8 cellular contexts compared by ENCODE assay signal in the genomic region with DNA sequence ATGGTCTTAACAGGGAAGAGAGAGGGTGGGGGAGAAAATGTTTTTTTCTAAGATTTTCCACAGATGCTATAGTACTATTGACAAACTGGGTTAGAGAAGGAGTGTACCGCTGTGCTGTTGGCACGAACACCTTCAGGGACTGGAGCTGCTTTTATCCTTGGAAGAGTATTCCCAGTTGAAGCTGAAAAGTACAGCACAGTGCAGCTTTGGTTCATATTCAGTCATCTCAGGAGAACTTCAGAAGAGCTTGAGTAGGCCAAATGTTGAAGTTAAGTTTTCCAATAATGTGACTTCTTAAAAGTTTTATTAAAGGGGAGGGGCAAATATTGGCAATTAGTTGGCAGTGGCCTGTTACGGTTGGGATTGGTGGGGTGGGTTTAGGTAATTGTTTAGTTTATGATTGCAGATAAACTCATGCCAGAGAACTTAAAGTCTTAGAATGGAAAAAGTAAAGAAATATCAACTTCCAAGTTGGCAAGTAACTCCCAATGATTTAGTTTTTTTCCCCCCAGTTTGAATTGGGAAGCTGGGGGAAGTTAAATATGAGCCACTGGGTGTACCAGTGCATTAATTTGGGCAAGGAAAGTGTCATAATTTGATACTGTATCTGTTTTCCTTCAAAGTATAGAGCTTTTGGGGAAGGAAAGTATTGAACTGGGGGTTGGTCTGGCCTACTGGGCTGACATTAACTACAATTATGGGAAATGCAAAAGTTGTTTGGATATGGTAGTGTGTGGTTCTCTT. TPM values are rescaled to one million over a fixed set of nuclear protein-coding genes. Genes with fewer than 3 reads are reported as not detected.
A peak's percentile ranks its signal among the peaks of the same experiment; 100 is the strongest.
DNase-seq lines count a peak whose midpoint lies in the region; ATAC-seq and TF ChIP-seq lines count a peak whose summit lies in the region.

No MANE protein-coding gene starts in this region.

- H3K27me3 ChIP-seq in heart right ventricle (no peaks in the 10 kb centered on the region), kidney epithelial cell (ENCODE audit: control insufficient read depth, insufficient read depth, low read length) (no peaks in the 10 kb centered on the region)

- H3K36me3 Mint-ChIP-seq in WTC11, result no peaks in the 10 kb centered on the region; the same call in 1 of the 2 replicates

- peak overlapping the region; percentile 61 for H3K27ac Mint-ChIP-seq in WTC11

- H3K27ac ChIP-seq in heart right ventricle (peak overlapping the region; percentile 97 to 100 (median 99)), urinary bladder (ENCODE audit: low read depth) (peak overlapping the region; percentile 98)

- H3K27me3 Mint-ChIP-seq in WTC11 (ENCODE audit: low read depth), result no peaks in the 10 kb centered on the region

- no peak overlapping the region for H3K4me3 Mint-ChIP-seq in WTC11

- peaks cover 5 to 42% (median 29%) of the 10 kb centered on the region in 9 donors for H3K4me1 ChIP-seq in heart right ventricle
- peaks cover 1% of the 10 kb centered on the region for H3K4me1 ChIP-seq in urinary bladder (ENCODE audit: insufficient read depth)

- H3K4me1 Mint-ChIP-seq in WTC11, result peaks cover 43% of the 10 kb centered on the region

- CTCF ChIA-PET in WTC11 (lab: Charles Lee), result interaction anchor here (0.6 to 1.8 kb wide), 6 partner anchors 22 to 92 kb away, joined by 3 to 7 read pairs (median 4); no protein-coding TSS in a partner anchor

- ATAC-seq in heart right ventricle (no peak), left cardiac atrium (no peak), WTC11 (no peak), HG03159 (IDR thresholded peaks at IDR 0.05; ENCODE audit: unreplicated experiment) (no peak), HG02678 (IDR thresholded peaks at IDR 0.05; ENCODE audit: unreplicated experiment) (no peak)

- H3K9me3 ChIP-seq in heart right ventricle, result no peaks in the 10 kb centered on the region

- no peaks in the 10 kb centered on the region for H3K9me3 Mint-ChIP-seq in WTC11

- DNase-seq in heart right ventricle, result no peak
- no peak for DNase-seq in left cardiac atrium
- no peak for DNase-seq in WTC11 (ENCODE audit: low spot score)
- DNase-seq in kidney epithelial cell (ENCODE audit: low read depth), result no peak
- DNase-seq in activated T-cell treated with anti-CD3 and anti-CD28 coated beads for 4 hours, result no peak

- intact Hi-C loops in heart right ventricle (cut with DNase I), result loop anchor here in 1 of 10 donors (5.0 kb wide), 1 partner anchor 79 kb away; the partner anchor contains the start of gene NEAT1
- intact Hi-C loops in left cardiac atrium (cut with DNase I), result no loop called here

- peak overlapping the region; percentile 68 to 88 (median 84) for H3K4me3 ChIP-seq in heart right ventricle
- peak overlapping the region; percentile 84 for H3K4me3 ChIP-seq in kidney epithelial cell (ENCODE audit: low read depth, low read length)
- H3K4me3 ChIP-seq in urinary bladder (ENCODE audit: low read depth, low read length), result peak overlapping the region; percentile 74

- 0 to 3% methylated on average over 3 of the region's 3 CpGs for WGBS in heart right ventricle, 2 donors
- 0% methylated on average over 3 of the region's 3 CpGs for WGBS in urinary bladder

- POLR2A ChIA-PET in WTC11 (lab: Charles Lee), result interaction anchor here (0.5 to 8.3 kb wide), 8 partner anchors 13 to 380 kb away, joined by 3 to 502 read pairs (median 10); partner anchors contain the start of genes FAU, MRPL49 and NEAT1

- peaks cover 0 to 67% (median 47%) of the 10 kb centered on the region in 9 donors for H3K36me3 ChIP-seq in heart right ventricle
- peaks cover 9% of the 10 kb centered on the region for H3K36me3 ChIP-seq in kidney epithelial cell (ENCODE audit: control insufficient read depth, insufficient read depth, low read length)
- H3K36me3 ChIP-seq in urinary bladder (ENCODE audit: insufficient read depth), result peaks cover 3% of the 10 kb centered on the region

- no peak for TF ChIP-seq CTCF in heart right ventricle (IDR thresholded peaks at IDR 0.05)
- no peak for TF ChIP-seq CTCF in WTC11 (IDR thresholded peaks at IDR 0.05)
- no peak for TF ChIP-seq CTCF in kidney epithelial cell (IDR thresholded peaks at IDR 0.05; ENCODE audit: insufficient read depth, low read length, poor library complexity, severe bottlenecking)

TF ChIP-seq in WTC11, 78 proteins besides CTCF, POLR2A, EP300 and RAD21 (continues in another document):
- no peak for TF ChIP-seq GRHL2 (CRISPR knock-in tag; IDR thresholded peaks at IDR 0.05; ENCODE audit: insufficient replicate concordance, severe bottlenecking)
- TF ChIP-seq RELA (CRISPR knock-in tag; IDR thresholded peaks at IDR 0.05; ENCODE audit: borderline replicate concordance), result no peak
- no peak for TF ChIP-seq SOX15 (CRISPR knock-in tag; IDR thresholded peaks at IDR 0.05)
- no peak for TF ChIP-seq NFE2L1 (CRISPR knock-in tag; IDR thresholded peaks at IDR 0.05)
- TF ChIP-seq KAT7 (CRISPR knock-in tag; IDR thresholded peaks at IDR 0.05; ENCODE audit: borderline replicate concordance), result no peak
- TF ChIP-seq, protein P1, sequence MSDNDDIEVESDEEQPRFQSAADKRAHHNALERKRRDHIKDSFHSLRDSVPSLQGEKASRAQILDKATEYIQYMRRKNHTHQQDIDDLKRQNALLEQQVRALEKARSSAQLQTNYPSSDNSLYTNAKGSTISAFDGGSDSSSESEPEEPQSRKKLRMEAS (CRISPR knock-in tag; IDR thresholded peaks at IDR 0.05), result no peak
- TF ChIP-seq ERG (CRISPR knock-in tag; IDR thresholded peaks at IDR 0.05), result peak; percentile 67
- TF ChIP-seq, protein P2, sequence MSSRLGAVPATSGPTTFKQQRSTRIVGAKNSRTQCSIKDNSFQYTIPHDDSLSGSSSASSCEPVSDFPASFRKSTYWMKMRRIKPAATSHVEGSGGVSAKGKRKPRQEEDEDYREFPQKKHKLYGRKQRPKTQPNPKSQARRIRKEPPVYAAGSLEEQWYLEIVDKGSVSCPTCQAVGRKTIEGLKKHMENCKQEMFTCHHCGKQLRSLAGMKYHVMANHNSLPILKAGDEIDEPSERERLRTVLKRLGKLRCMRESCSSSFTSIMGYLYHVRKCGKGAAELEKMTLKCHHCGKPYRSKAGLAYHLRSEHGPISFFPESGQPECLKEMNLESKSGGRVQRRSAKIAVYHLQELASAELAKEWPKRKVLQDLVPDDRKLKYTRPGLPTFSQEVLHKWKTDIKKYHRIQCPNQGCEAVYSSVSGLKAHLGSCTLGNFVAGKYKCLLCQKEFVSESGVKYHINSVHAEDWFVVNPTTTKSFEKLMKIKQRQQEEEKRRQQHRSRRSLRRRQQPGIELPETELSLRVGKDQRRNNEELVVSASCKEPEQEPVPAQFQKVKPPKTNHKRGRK (CRISPR knock-in tag; IDR thresholded peaks at IDR 0.05; ENCODE audit: borderline replicate concordance), result no peak
- no peak for TF ChIP-seq JUN (CRISPR knock-in tag; IDR thresholded peaks at IDR 0.05)
- no peak for TF ChIP-seq RORB (CRISPR knock-in tag; IDR thresholded peaks at IDR 0.05)
- TF ChIP-seq SMAD3 (CRISPR knock-in tag; IDR thresholded peaks at IDR 0.05; ENCODE audit: borderline replicate concordance), result no peak
- TF ChIP-seq ZNF232 (CRISPR knock-in tag; IDR thresholded peaks at IDR 0.05), result no peak
- 0 out of 2 replicates have a peak, but pooled peaks have one; percentile 53 for TF ChIP-seq ZNF396 (CRISPR knock-in tag; IDR thresholded peaks at IDR 0.05; ENCODE audit: borderline replicate concordance)
- no peak for TF ChIP-seq ZNF121 (CRISPR knock-in tag; IDR thresholded peaks at IDR 0.05)
- no peak for TF ChIP-seq ATF1 (CRISPR knock-in tag; IDR thresholded peaks at IDR 0.05)
- no peak for TF ChIP-seq TCF7 (CRISPR knock-in tag; IDR thresholded peaks at IDR 0.05; ENCODE audit: low read depth)
- TF ChIP-seq JAZF1 (CRISPR knock-in tag; IDR thresholded peaks at IDR 0.05), result no peak
- no peak for TF ChIP-seq ESRRA (CRISPR knock-in tag; IDR thresholded peaks at IDR 0.05; ENCODE audit: borderline replicate concordance)
- no peak for TF ChIP-seq ELF4 (CRISPR knock-in tag; IDR thresholded peaks at IDR 0.05; ENCODE audit: low read depth)
- TF ChIP-seq ZBTB21 (CRISPR knock-in tag; IDR thresholded peaks at IDR 0.05; ENCODE audit: borderline replicate concordance), result no peak
- no peak for TF ChIP-seq TP53 (CRISPR knock-in tag; IDR thresholded peaks at IDR 0.05)
- no peak for TF ChIP-seq GABPB1 (CRISPR knock-in tag; IDR thresholded peaks at IDR 0.05)

RNA-seq across cellular contexts. Expression of gene MALAT1, which starts 2.9 kb away (rescaled TPM):
- total RNA-seq in heart right ventricle (1,000 to 10,000 TPM; 4,742 to 8,462 (median 5,956) TPM), left cardiac atrium (1,000 to 10,000 TPM; 4,098 to 7,342 TPM), WTC11 (2021) (1,830 to 2,350 TPM (median 2,261 TPM) in 3 replicates), kidney epithelial cell (1,605 and 1,895 TPM in 2 replicates), urinary bladder (27,753 TPM)
- polyA plus RNA-seq in heart right ventricle (1,000 to 10,000 TPM in 1 of 2 donors, 100 to 1,000 TPM in 1; 205 to 8,339 TPM), urinary bladder (141 TPM)

RNA-seq across cellular contexts. Expression of gene SCYL1, which starts 23.2 kb away (rescaled TPM):
- total RNA-seq in heart right ventricle (10 to 100 TPM; 47.4 to 66.9 (median 55.6) TPM), left cardiac atrium (10 to 100 TPM; 51.5 to 67.3 TPM), WTC11 (2021) (69.6 to 76.8 TPM (median 73.0 TPM) in 3 replicates), kidney epithelial cell (116 and 121 TPM in 2 replicates), urinary bladder (43.4 TPM)
- polyA plus RNA-seq in heart right ventricle (100 to 1,000 TPM in 1 of 2 donors, 10 to 100 TPM in 1; 90.0 to 130 TPM), urinary bladder (82.0 TPM)

RNA-seq across cellular contexts. Expression of gene LTBP3, which starts 56.5 kb away (rescaled TPM):
- total RNA-seq in heart right ventricle (10 to 100 TPM; 54.4 to 92.5 (median 72.8) TPM), left cardiac atrium (10 to 100 TPM; 85.6 to 96.2 TPM), WTC11 (2021) (15.9 to 23.6 TPM (median 20.7 TPM) in 3 replicates), kidney epithelial cell (116 and 122 TPM in 2 replicates), urinary bladder (58.5 TPM)
- polyA plus RNA-seq in heart right ventricle (10 to 100 TPM; 42.7 to 79.7 TPM), urinary bladder (145 TPM)
